Comparison of ENCODE assay signal across 1 cellular context in the genomic region with DNA sequence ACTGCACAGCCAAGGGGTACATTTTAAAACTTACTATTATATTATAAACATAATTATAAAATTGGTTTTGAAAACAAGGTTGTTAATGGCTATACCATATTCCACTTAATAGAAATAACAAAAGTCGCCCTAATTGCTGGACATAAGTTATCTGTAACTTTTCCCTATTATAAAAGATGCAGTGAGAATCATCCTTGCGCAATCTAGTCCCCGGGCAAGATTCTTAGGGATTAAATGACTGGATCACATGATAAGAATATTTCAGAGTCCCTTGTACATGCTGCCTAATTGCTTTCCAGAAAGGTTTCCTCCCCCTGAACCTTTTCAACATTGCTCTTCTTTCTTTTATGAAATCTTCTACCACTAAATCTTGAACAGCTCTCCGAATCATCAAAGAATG.
A peak's percentile ranks its signal among the peaks of the same experiment; 100 is the strongest.
TF ChIP-seq lines count a peak whose summit lies in the region.

No MANE protein-coding gene starts in this region.

TF ChIP-seq in H1, 55 proteins besides CTCF, POLR2A, EP300 and RAD21:
- TF ChIP-seq CEBPB (IDR thresholded peaks at IDR 0.05; ENCODE audit: low read depth, low read length) = peak; percentile 52
- no peak for TF ChIP-seq GTF2F1 (IDR thresholded peaks at IDR 0.05; ENCODE audit: borderline replicate concordance, low read depth, low read length)
